8 cellular contexts compared by ENCODE assay signal in genomic region chr2:54574107-54574859, GRCh38.
DNase-seq lines count a peak whose midpoint lies in the region; ATAC-seq, FAIRE-seq and TF ChIP-seq lines count a peak whose summit lies in the region.

No MANE protein-coding gene starts in this region.

- H3K4me3 ChIP-seq in CD8-positive, alpha-beta T cell (ENCODE audit: low read depth, low read length), result peak overlapping the region; percentile 47

- no peak for TF ChIP-seq CTCF in CD8-positive, alpha-beta T cell (IDR thresholded peaks at IDR 0.05)

- H3K36me3 ChIP-seq in CD8-positive, alpha-beta T cell (ENCODE audit: insufficient read depth, low read length), result no peaks in the 10 kb centered on the region

- H3K27ac ChIP-seq in CD8-positive, alpha-beta T cell (ENCODE audit: low read depth, low read length), result peak overlapping the region; percentile 87

- peak overlapping the region; percentile 81 for H3K4me3 Mint-ChIP-seq in CD8-positive, alpha-beta T cell
- H3K4me3 Mint-ChIP-seq in activated CD8-positive, alpha-beta memory T cell treated with anti-CD3 and anti-CD28 coated beads, Interleukin-2, amount 10 ng/mL, durations not matched to agents 7 days and 5 days, result peak overlapping the region; percentile 72

- no peaks in the 10 kb centered on the region for H3K27me3 ChIP-seq in CD8-positive, alpha-beta T cell (ENCODE audit: insufficient read depth, low read length)

- no peak for FAIRE-seq in HTR-8/SVneo (lab: Jason Lieb, UNC)

- peak overlapping the region; percentile 100 for H3K27ac Mint-ChIP-seq in CD8-positive, alpha-beta T cell
- H3K27ac Mint-ChIP-seq in activated CD8-positive, alpha-beta memory T cell treated with anti-CD3 and anti-CD28 coated beads, Interleukin-2, amount 10 ng/mL, durations not matched to agents 7 days and 5 days, result peak overlapping the region; percentile 94

- H3K9me3 Mint-ChIP-seq in CD8-positive, alpha-beta T cell, result no peaks in the 10 kb centered on the region
- H3K9me3 Mint-ChIP-seq in activated CD8-positive, alpha-beta memory T cell treated with anti-CD3 and anti-CD28 coated beads, Interleukin-2, amount 10 ng/mL, durations not matched to agents 7 days and 5 days (ENCODE audit: low read depth), result no peaks in the 10 kb centered on the region

- H3K36me3 Mint-ChIP-seq in CD8-positive, alpha-beta T cell, result peaks cover 14% of the 10 kb centered on the region
- H3K36me3 Mint-ChIP-seq in activated CD8-positive, alpha-beta memory T cell treated with anti-CD3 and anti-CD28 coated beads, Interleukin-2, amount 10 ng/mL, durations not matched to agents 7 days and 5 days, result peaks cover 35% of the 10 kb centered on the region

- no peaks in the 10 kb centered on the region for H3K27me3 Mint-ChIP-seq in CD8-positive, alpha-beta T cell (ENCODE audit: low read depth)
- H3K27me3 Mint-ChIP-seq in activated CD8-positive, alpha-beta memory T cell treated with anti-CD3 and anti-CD28 coated beads, Interleukin-2, amount 10 ng/mL, durations not matched to agents 7 days and 5 days, result no peaks in the 10 kb centered on the region

- peak; percentile 47 to 93 (median 78) for DNase-seq in CD8-positive, alpha-beta T cell
- DNase-seq in NCI-H146 (lab: John Stamatoyannopoulos, UW) (peak; percentile 92), Right ventricle myocardium inferior (ENCODE audit: missing footprints) (no peak), HTR-8/SVneo (ENCODE audit: insufficient read length, low spot score) (no peak), NCI-H345 (lab: John Stamatoyannopoulos, UW) (no peak)
- DNase-seq in activated CD8-positive, alpha-beta memory T cell treated with anti-CD3 and anti-CD28 coated beads, Interleukin-2, amount 10 ng/mL, durations not matched to agents 7 days and 5 days, result peak; percentile 90
- peak; percentile 55 to 68 for DNase-seq in stimulated activated CD8-positive, alpha-beta memory T cell treated with anti-CD3 and anti-CD28 coated beads, Interleukin-15, amount 100 ng/mL, for 48 hours (ENCODE audit: low read depth in 2 of 2)

- H3K4me1 Mint-ChIP-seq in CD8-positive, alpha-beta T cell (ENCODE audit: low read depth), result peaks cover 96% of the 10 kb centered on the region
- H3K4me1 Mint-ChIP-seq in activated CD8-positive, alpha-beta memory T cell treated with anti-CD3 and anti-CD28 coated beads, Interleukin-2, amount 10 ng/mL, durations not matched to agents 7 days and 5 days, result peaks cover 93% of the 10 kb centered on the region

- H3K4me1 ChIP-seq in CD8-positive, alpha-beta T cell (ENCODE audit: insufficient read depth, low read length), result peaks cover 100% of the 10 kb centered on the region

- no peaks in the 10 kb centered on the region for H3K9me3 ChIP-seq in CD8-positive, alpha-beta T cell (ENCODE audit: low read length)

- CTCF ChIA-PET in CD8-positive, alpha-beta T cell (lab: Charles Lee), result interaction anchor here (0.8 to 4.0 kb wide), 8 partner anchors 15 to 51 kb away, joined by 3 to 25 read pairs (median 4); no protein-coding TSS in a partner anchor
- CTCF ChIA-PET in activated CD8-positive, alpha-beta memory T cell treated with anti-CD3 and anti-CD28 coated beads, Interleukin-2, amount 10 ng/mL, durations not matched to agents 7 days and 5 days (lab: Charles Lee), result interaction anchor here (0.7 to 10.7 kb wide), 4 partner anchors 14 to 474 kb away, joined by 3 to 87 read pairs (median 4); no protein-coding TSS in a partner anchor

- peak; percentile 69 for ATAC-seq in CD8-positive, alpha-beta T cell
- ATAC-seq in GM21786 (IDR thresholded peaks at IDR 0.05; ENCODE audit: unreplicated experiment) (peak; percentile 18), Right ventricle myocardium inferior (peak; percentile 45)
- peak; percentile 67 for ATAC-seq in activated CD8-positive, alpha-beta memory T cell treated with anti-CD3 and anti-CD28 coated beads, Interleukin-2, amount 10 ng/mL, durations not matched to agents 7 days and 5 days

- POLR2A ChIA-PET in CD8-positive, alpha-beta T cell (lab: Charles Lee), result interaction anchor here (0.8 to 8.8 kb wide), 7 partner anchors 9 to 51 kb away, joined by 3 to 91 read pairs (median 6); no protein-coding TSS in a partner anchor

- intact Hi-C loops in CD8-positive, alpha-beta T cell (cut with DNase I, micrococcal nuclease), result loop anchor here (1.0 to 10.0 kb wide), 9 partner anchors 11 to 658 kb away; partner anchors contain the start of genes RTN4 (in 2 of the 2), ACYP2 (in 1 of the 2), CLHC1 (in 1 of the 2) and EML6 (in 1 of the 2)
- intact Hi-C loops in Right ventricle myocardium inferior (cut with DNase I), result loop anchor here (5.0 kb wide), 2 partner anchors 77 to 137 kb away; no protein-coding TSS in a partner anchor

Comparison
In these comparisons a context has a peak if more than half of its experiments do, and no peak if none do; other contexts are left out.
1. ATAC-seq: peak in every context shown above with its lines; median percentile 69 in CD8-positive, alpha-beta T cell; 67 in activated CD8-positive, alpha-beta memory T cell treated with anti-CD3 and anti-CD28 coated beads, Interleukin-2, amount 10 ng/mL, durations not matched to agents 7 days and 5 days; 45 in Right ventricle myocardium inferior; 18 in GM21786.
2. DNase-seq: peak in CD8-positive, alpha-beta T cell (7 of 7), NCI-H146 (single experiment), activated CD8-positive, alpha-beta memory T cell treated with anti-CD3 and anti-CD28 coated beads, Interleukin-2, amount 10 ng/mL, durations not matched to agents 7 days and 5 days (single experiment) and stimulated activated CD8-positive, alpha-beta memory T cell treated with anti-CD3 and anti-CD28 coated beads, Interleukin-15, amount 100 ng/mL, for 48 hours (2 of 2); none in Right ventricle myocardium inferior (single experiment), HTR-8/SVneo (single experiment) and NCI-H345 (single experiment).